ENCODE assay signal across 18 cellular contexts in the genomic region with DNA sequence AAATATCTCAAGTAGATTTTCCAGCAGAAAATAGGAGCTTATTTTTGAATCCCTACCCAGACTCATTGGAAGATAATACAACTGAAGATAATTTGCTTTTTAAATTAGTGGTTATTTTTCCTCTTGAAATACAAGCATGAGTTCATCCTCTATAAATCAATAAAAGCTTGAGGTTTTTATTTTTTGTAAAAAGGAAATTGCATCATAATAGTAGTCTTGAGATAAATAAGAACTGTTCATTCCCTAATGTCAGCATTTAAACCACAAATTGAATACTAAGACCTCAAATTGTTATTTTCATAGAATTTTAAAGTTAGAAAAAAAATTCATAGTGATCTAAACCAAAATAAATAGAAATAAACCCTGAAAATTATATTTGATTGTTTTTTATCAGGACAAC.
DNase-seq lines count a peak whose midpoint lies in the region; TF ChIP-seq lines count a peak whose summit lies in the region.
"Had no signal": no experiment of that assay in that cellular context is flagged by ENCODE, and none has a peak within 500 bp of the region (broad histone marks: within the 10 kb centered on the region; RNA-seq: fewer than 3 reads in every experiment).

No MANE protein-coding gene starts in this region.

- H2AFZ ChIP-seq in GM23248 = no peak overlapping the region
- H2AFZ ChIP-seq: GM23338 had no signal

- H3K79me2 ChIP-seq in GM23248 (ENCODE audit: insufficient read depth) = no peaks in the 10 kb centered on the region

- H3K9me2 ChIP-seq in GM23248 (ENCODE audit: insufficient read depth) = no peaks in the 10 kb centered on the region

- intact Hi-C loops in spleen (cut with DNase I; ENCODE audit: low total_unique reads) = no loop called here

- H3F3A ChIP-seq in GM23248 (ENCODE audit: insufficient read depth) = no peaks in the 10 kb centered on the region

- no peak overlapping the region for H3K9ac ChIP-seq in GM23248
- H3K9ac ChIP-seq: BLaER1 had no signal

- DNase-seq in AG09309 (ENCODE audit: low read depth) (peak; percentile 8), GM23248 (peak; percentile 13), choroid plexus epithelial cell (ENCODE audit: low read depth) (peak; percentile 31), fibroblast of villous mesenchyme (ENCODE audit: low read depth) (peak; percentile 5), spleen (no peak), NCI-H524 treated with DMSO at 0.1 percent for 48 hours (lab: John Stamatoyannopoulos, UW) (no peak), NCI-H748 (lab: John Stamatoyannopoulos, UW; ENCODE audit: unreplicated experiment) (no peak)
- DNase-seq in activated naive CD4-positive, alpha-beta T cell treated with anti-CD3 and anti-CD28 coated beads, Interleukin-2, amount 50 U/mL, for 16 hours = no peak
- DNase-seq: 8988T; ACHN; Caco-2; CD8-positive, alpha-beta memory T cell; DMS53; H7 had no signal

- no peak for TF ChIP-seq POLR2A in spleen (IDR thresholded peaks at IDR 0.05)

- no peak overlapping the region for H3K4me3 ChIP-seq in AG09309 (ENCODE audit: control insufficient read depth, low read depth, low read length)
- no peak overlapping the region for H3K4me3 ChIP-seq in GM23248
- no peak overlapping the region for H3K4me3 ChIP-seq in choroid plexus epithelial cell (ENCODE audit: low read depth, low read length)
- no peak overlapping the region for H3K4me3 ChIP-seq in fibroblast of villous mesenchyme (ENCODE audit: low read depth, low read length)
- H3K4me3 ChIP-seq in spleen = no peak overlapping the region
- H3K4me3 ChIP-seq: BLaER1, GM12878, GM23338 had no signal

- no peaks in the 10 kb centered on the region for H3K36me3 ChIP-seq in GM23248 (ENCODE audit: low read depth)
- no peaks in the 10 kb centered on the region for H3K36me3 ChIP-seq in spleen
- H3K36me3 ChIP-seq: BLaER1 had no signal

- TF ChIP-seq CTCF in AG09309 (IDR thresholded peaks at IDR 0.05; ENCODE audit: control insufficient read depth, insufficient read depth, low read depth, low read length, missing control alignments) (no peak), choroid plexus epithelial cell (conservative IDR thresholded peaks at IDR 0.05; ENCODE audit: low read depth, low read length) (no peak), fibroblast of villous mesenchyme (IDR thresholded peaks at IDR 0.05; ENCODE audit: insufficient read depth, low read depth, low read length) (no peak), spleen (IDR thresholded peaks at IDR 0.05 in 8 of 11, conservative IDR thresholded peaks at IDR 0.05 in 3 of 11) (no peak)

- no peaks in the 10 kb centered on the region for H4K20me1 ChIP-seq in GM23248 (ENCODE audit: insufficient read depth)
- H4K20me1 ChIP-seq: BLaER1 had no signal

- no peak overlapping the region for H3K27ac ChIP-seq in GM23248
- no peak overlapping the region for H3K27ac ChIP-seq in spleen
- H3K27ac ChIP-seq: BLaER1, HL-60 had no signal

- H3K4me1 ChIP-seq in GM23248 (ENCODE audit: insufficient read depth) (peaks cover 19% of the 10 kb centered on the region), spleen (no peaks in the 10 kb centered on the region)
- H3K4me1 ChIP-seq: BLaER1 had no signal

- no peak overlapping the region for H3K4me2 ChIP-seq in GM23248 (ENCODE audit: unreplicated experiment)
- H3K4me2 ChIP-seq: BLaER1, GM23338 had no signal

- in situ Hi-C loops in GM23248 (cut with MboI) = loop anchor here (25.0 kb wide), 1 partner anchor 797 kb away; a partner anchor contains a TSS

- H3K27me3 ChIP-seq in GM23248 (replicated peaks; ENCODE audit: insufficient read depth) = no peaks in the 10 kb centered on the region
- H3K27me3 ChIP-seq in spleen (replicated peaks in 1 of 7) = no peaks in the 10 kb centered on the region
- H3K27me3 ChIP-seq: BLaER1 had no signal

- H3K9me3 ChIP-seq in GM23248 (ENCODE audit: low read depth) = no peaks in the 10 kb centered on the region
- peaks cover 0 to 3% (median 0%) of the 10 kb centered on the region in 8 donors for H3K9me3 ChIP-seq in spleen
- H3K9me3 ChIP-seq: BLaER1, Caco-2 had no signal

Comparison
In these comparisons a context has a peak if more than half of its experiments do, and no peak if none do; other contexts are left out.
1. DNase-seq: peak in AG09309 (single experiment), GM23248 (single experiment), choroid plexus epithelial cell (single experiment) and fibroblast of villous mesenchyme (single experiment); none in activated naive CD4-positive, alpha-beta T cell treated with anti-CD3 and anti-CD28 coated beads, Interleukin-2, amount 50 U/mL, for 16 hours (single experiment), spleen (single experiment), NCI-H524 treated with DMSO at 0.1 percent for 48 hours (single experiment) and NCI-H748 (single experiment).